17 cellular contexts compared by ENCODE assay signal in the genomic region with DNA sequence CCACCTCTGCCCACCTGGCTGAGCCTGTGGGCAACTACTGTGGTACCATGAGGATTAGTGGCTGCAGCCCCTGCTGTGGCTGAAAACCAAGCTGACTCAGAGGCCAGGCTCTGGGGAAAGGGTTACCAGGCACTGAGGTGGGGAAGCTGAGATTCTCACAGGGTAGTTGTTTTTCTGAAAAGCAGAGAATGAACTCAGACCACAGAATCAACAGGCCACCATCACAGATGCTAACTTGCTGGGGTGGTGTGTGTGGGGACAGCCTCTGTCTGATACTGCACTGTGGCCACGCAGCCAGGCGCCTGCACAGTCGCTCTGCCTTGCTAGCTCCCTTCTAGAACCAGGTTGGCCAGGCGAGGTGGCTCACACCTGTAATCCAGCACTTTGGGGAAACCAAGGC. TPM values are rescaled to one million over a fixed set of nuclear protein-coding genes. Genes with fewer than 3 reads are reported as not detected.
DNase-seq lines count a peak whose midpoint lies in the region; ATAC-seq and TF ChIP-seq lines count a peak whose summit lies in the region.
"Had no signal": no experiment of that assay in that cellular context is flagged by ENCODE, and none has a peak within 500 bp of the region (broad histone marks: within the 10 kb centered on the region; RNA-seq: fewer than 3 reads in every experiment).

No MANE protein-coding gene starts in this region.

- intact Hi-C loops in posterior vena cava (cut with DNase I): loop anchor here (10.0 kb wide), 2 partner anchors 83 to 353 kb away; a partner anchor contains a TSS

- TF ChIP-seq CTCF in AG04450 (IDR thresholded peaks at IDR 0.05; ENCODE audit: low read depth, low read length) (no peak), KMS-11 (conservative IDR thresholded peaks at IDR 0.05; ENCODE audit: low read depth, low read length) (no peak)

- H3K27ac ChIP-seq in AG04450 (ENCODE audit: low read depth, low read length): peak overlapping the region; percentile 21
- peak overlapping the region; percentile 83 for H3K27ac ChIP-seq in KMS-11
- H3K27ac ChIP-seq: esophagus squamous epithelium had no signal

- ATAC-seq in HG02981 (IDR thresholded peaks at IDR 0.05; ENCODE audit: unreplicated experiment): no peak
- ATAC-seq in left lobe of liver: no peak
- ATAC-seq: heart right ventricle had no signal

- H3K79me2 ChIP-seq in KMS-11 (ENCODE audit: insufficient read depth, low read depth): peaks cover 62% of the 10 kb centered on the region

- peak overlapping the region; percentile 38; the same call in 1 of the 2 replicates for H3K9ac ChIP-seq in KMS-11

- H2AFZ ChIP-seq in KMS-11 (ENCODE audit: low read depth): no peak overlapping the region

- no peak overlapping the region for H3K4me3 ChIP-seq in AG04450 (ENCODE audit: low read depth, low read length)
- H3K4me3 ChIP-seq in KMS-11 (IDR thresholded peaks at IDR 0.05; ENCODE audit: insufficient read depth, low read depth, low read length): no peak overlapping the region
- H3K4me3 ChIP-seq: esophagus squamous epithelium, heart right ventricle had no signal

- H3K36me3 ChIP-seq in KMS-11 (ENCODE audit: insufficient read depth): no peaks in the 10 kb centered on the region; the same call in 1 of the 2 replicates

- CTCF ChIA-PET in AG04450 (lab: Charles Lee): no interaction called here

- peak overlapping the region; percentile 88; the same call in 1 of the 2 replicates for H3K4me2 ChIP-seq in KMS-11

- no peaks in the 10 kb centered on the region for H3K27me3 ChIP-seq in AG04450 (ENCODE audit: control insufficient read depth, insufficient read depth, low read length)
- H3K27me3 ChIP-seq in KMS-11 (ENCODE audit: insufficient read depth, low read depth): no peaks in the 10 kb centered on the region
- H3K27me3 ChIP-seq: esophagus squamous epithelium, heart right ventricle had no signal

- H3K9me3 ChIP-seq in AG04450 (ENCODE audit: control insufficient read depth, insufficient read depth, low read length): no peaks in the 10 kb centered on the region; the same call in 1 of the 2 replicates
- H3K9me3 ChIP-seq: esophagus squamous epithelium, heart right ventricle had no signal

- DNase-seq in AG04450 (ENCODE audit: low read depth, low spot score) (no peak), astrocyte of the hippocampus (ENCODE audit: low read depth, low spot score) (peak; percentile 79), posterior vena cava (ENCODE audit: low spot score) (peak; percentile 34), left lobe of liver (ENCODE audit: low spot score) (no peak), middle frontal gyrus (ENCODE audit: extremely low spot score, low spot score) (no peak)
- DNase-seq: activated naive CD4-positive, alpha-beta T cell treated with anti-CD3 and anti-CD28 coated beads for 36 hours; AML-193; COR-L47; esophagus squamous epithelium; heart right ventricle; NCI-H1417 treated with DMSO at 0.1 percent for 48 hours; substantia nigra had no signal

- peaks cover 66% of the 10 kb centered on the region for H3K4me1 ChIP-seq in KMS-11 (ENCODE audit: low read depth, poor library complexity, severe bottlenecking)
- H3K4me1 ChIP-seq: esophagus squamous epithelium had no signal

- H4K20me1 ChIP-seq in KMS-11 (ENCODE audit: insufficient read depth): no peaks in the 10 kb centered on the region

- POLR2A ChIA-PET in AG04450 (lab: Yijun Ruan, JAX): no interaction called here

RNA-seq across cellular contexts. Expression of a gene that starts 28.8 kb away (rescaled TPM):
- 66.5 and 77.1 TPM in 2 replicates for polyA plus RNA-seq in AG04450 (2011; rRNA removed)
- 126 and 154 TPM in 2 replicates for polyA minus RNA-seq in AG04450 (2011; rRNA and poly(A)+ RNA removed)
- total RNA-seq in posterior vena cava (10 to 100 TPM; 77.7 to 87.3 TPM), left lobe of liver (49.5 TPM)

RNA-seq across cellular contexts. Expression of a gene that starts 28.9 kb away (rescaled TPM):
- polyA plus RNA-seq in AG04450 (2011; rRNA removed): 0.92 and 0.98 TPM in 2 replicates
- polyA minus RNA-seq in AG04450 (2011; rRNA and poly(A)+ RNA removed): 1.2 and 1.3 TPM in 2 replicates
- total RNA-seq in posterior vena cava (under 1 TPM; 0.14 to 0.51 TPM), left lobe of liver (1.5 TPM)
- polyA plus RNA-seq: neural cell had no signal

RNA-seq across cellular contexts. Expression of a gene that starts 48.3 kb away (rescaled TPM):
- polyA plus RNA-seq in AG04450 (2011; rRNA removed): 0.51 and 1.0 TPM in 2 replicates
- 0.41 TPM in 1 of 2 replicates, not detected in the other for polyA minus RNA-seq in AG04450 (2011; rRNA and poly(A)+ RNA removed)
- not detected for total RNA-seq in posterior vena cava
- total RNA-seq in left lobe of liver: 0.40 TPM
- total RNA-seq: esophagus squamous epithelium, G401, RPMI7951 had no signal
- polyA plus RNA-seq: neural cell had no signal

RNA-seq across cellular contexts. Expression of a gene that starts 55.9 kb away (rescaled TPM):
- 5.3 and 8.3 TPM in 2 replicates for polyA plus RNA-seq in AG04450 (2011; rRNA removed)
- 6.0 and 6.7 TPM in 2 replicates for polyA minus RNA-seq in AG04450 (2011; rRNA and poly(A)+ RNA removed)
- 10 to 100 TPM; 18.9 TPM for total RNA-seq in posterior vena cava
- total RNA-seq in left lobe of liver: 18.9 TPM

RNA-seq across cellular contexts. Expression of a gene that starts 58.3 kb away (rescaled TPM):
- polyA plus RNA-seq in AG04450 (2011; rRNA removed): 13.4 and 17.0 TPM in 2 replicates
- polyA minus RNA-seq in AG04450 (2011; rRNA and poly(A)+ RNA removed): 2.9 and 4.4 TPM in 2 replicates
- 10 to 100 TPM; 18.0 to 21.2 TPM for total RNA-seq in posterior vena cava
- 18.3 TPM for total RNA-seq in left lobe of liver

Comparison
In these comparisons a context has a peak if more than half of its experiments do, and no peak if none do; other contexts are left out.
1. DNase-seq: peak in astrocyte of the hippocampus (single experiment) and posterior vena cava (single experiment); none in AG04450 (single experiment), left lobe of liver (single experiment) and middle frontal gyrus (single experiment).